17 cellular contexts compared by ENCODE assay signal in genomic region chr3:27859821-27860220, GRCh38.
"Had no signal": no experiment of that assay in that cellular context is flagged by ENCODE, and none has a peak within 500 bp of the region (broad histone marks: within the 10 kb centered on the region; RNA-seq: fewer than 3 reads in every experiment).

No MANE protein-coding gene starts in this region.

- H3K27me3 Mint-ChIP-seq: activated B cell treated with CpG ODN at 0.5 μM for 24 hours; activated CD4-positive, alpha-beta T cell treated with anti-CD3 and anti-CD28 coated beads, Interleukin-2, amount 10 ng/mL, durations not matched to agents 24 days and 14 days; activated T-helper 17 cell treated with anti-CD3 and anti-CD28 coated beads, Interleukin-2, amount 50 U/mL, for 72 hours; naive B cell; progenitor cell of endocrine pancreas had no signal

- H3K36me3 Mint-ChIP-seq: naive B cell had no signal

- H3K4me2 ChIP-seq: smooth muscle cell had no signal

- H3K4me3 Mint-ChIP-seq: activated B cell treated with CpG ODN at 0.5 μM for 24 hours; activated CD4-positive, alpha-beta T cell treated with anti-CD3 and anti-CD28 coated beads, Interleukin-2, amount 10 ng/mL, durations not matched to agents 24 days and 14 days; activated T-helper 17 cell treated with anti-CD3 and anti-CD28 coated beads, Interleukin-2, amount 50 U/mL, for 72 hours; naive B cell; T-helper 1 cell treated with Interleukin-12 subunit alpha and Interleukin-12 subunit beta and Interleukin-4 antibody, amounts not matched to agents 30 μg/mL and 1 μg/mL, for 36 hours had no signal

- H3K36me3 ChIP-seq: tibial nerve had no signal

- H3K27ac ChIP-seq: tibial nerve had no signal

- H3K4me3 ChIP-seq: smooth muscle cell, tibial nerve had no signal

- ATAC-seq: activated T-helper 17 cell treated with anti-CD3 and anti-CD28 coated beads, Interleukin-2, amount 50 U/mL, for 72 hours; right cardiac atrium had no signal

- H3K4me1 ChIP-seq: tibial nerve had no signal

- H3K27ac Mint-ChIP-seq: activated B cell treated with CpG ODN at 0.5 μM for 24 hours; activated CD4-positive, alpha-beta T cell treated with anti-CD3 and anti-CD28 coated beads, Interleukin-2, amount 10 ng/mL, durations not matched to agents 24 days and 14 days; activated T-helper 17 cell treated with anti-CD3 and anti-CD28 coated beads, Interleukin-2, amount 50 U/mL, for 72 hours; progenitor cell of endocrine pancreas; T-helper 1 cell treated with Interleukin-12 subunit alpha and Interleukin-12 subunit beta and Interleukin-4 antibody, amounts not matched to agents 30 μg/mL and 1 μg/mL, for 36 hours had no signal

- H3K27me3 ChIP-seq: tibial nerve had no signal

- DNase-seq: activated B cell treated with CpG ODN at 0.5 μM for 24 hours; activated CD4-positive, alpha-beta T cell treated with anti-CD3 and anti-CD28 coated beads, Interleukin-2, amount 10 ng/mL, durations not matched to agents 24 days and 14 days; activated naive CD4-positive, alpha-beta T cell treated with anti-CD3 and anti-CD28 coated beads, Interleukin-2, amount 50 U/mL, for 16 hours; cerebellar nuclear complex; dermis blood vessel endothelial cell; erythroblast; hippocampal formation; kidney glomerular epithelial cell; midbrain; naive B cell; nucleus accumbens; right cardiac atrium had no signal

- H3K4me1 Mint-ChIP-seq: activated B cell treated with CpG ODN at 0.5 μM for 24 hours, naive B cell had no signal
